ENCODE assay signal across 8 cellular contexts in genomic region chrX:52990011-52990631, GRCh38. TPM values are rescaled to one million over a fixed set of nuclear protein-coding genes. Genes with fewer than 3 reads are reported as not detected.
DNase-seq lines count a peak whose midpoint lies in the region; ATAC-seq and TF ChIP-seq lines count a peak whose summit lies in the region.
"Not testable (repeated sequence)": the region's sequence is repeated elsewhere in the genome, so short reads cannot be mapped to it uniquely, and the experiment has no call there.

No MANE protein-coding gene starts in this region.

- H3K9me3 ChIP-seq in body of pancreas, result not testable (repeated sequence)

- peak; percentile 19 for DNase-seq in AG09319 (ENCODE audit: extremely low read depth, low read depth)
- DNase-seq in NCI-H2227 (lab: John Stamatoyannopoulos, UW; ENCODE audit: unreplicated experiment), result peak; percentile 70
- peak; percentile 1 to 7 (median 3) for DNase-seq in activated CD4-positive, CD25-positive, alpha-beta regulatory T cell (lab: John Stamatoyannopoulos, UW)
- DNase-seq in body of pancreas, result peak; percentile 45 to 69 (median 54)
- peak; percentile 39 for DNase-seq in iPS-NIHi7 (ENCODE audit: extremely low spot score)
- DNase-seq in stimulated activated CD4-positive, alpha-beta T cell treated with anti-CD3 and anti-CD28 coated beads, Interleukin-12 subunit alpha, Interleukin-12 subunit beta, amount 100 ng/mL, for 24 hours (ENCODE audit: low read depth in 2 of 2), result peak; percentile 21 to 52

- intact Hi-C loops in body of pancreas (cut with DNase I), result not testable (repeated sequence)

- not testable (repeated sequence) for H3K27me3 ChIP-seq in body of pancreas

- peaks cover 15% of the 10 kb centered on the region for H3K4me1 ChIP-seq in body of pancreas

- TF ChIP-seq CTCF in AG09319 (IDR thresholded peaks at IDR 0.05; ENCODE audit: low read depth, low read length) (peak; percentile 66), body of pancreas (IDR thresholded peaks at IDR 0.05) (peak; percentile 16 to 48 (median 39))

- not testable (repeated sequence) for H3K36me3 ChIP-seq in body of pancreas (replicated peaks in 1 of 2; ENCODE audit: insufficient read depth in 1 of 2, low read depth in 2 of 2)

- not testable (repeated sequence) for TF ChIP-seq POLR2A in body of pancreas (IDR thresholded peaks at IDR 0.05)

- peak; percentile 93 for ATAC-seq in GM18868 (IDR thresholded peaks at IDR 0.05; ENCODE audit: unreplicated experiment)
- peak; percentile 73 for ATAC-seq in HG03039 (IDR thresholded peaks at IDR 0.05; ENCODE audit: unreplicated experiment)
- ATAC-seq in body of pancreas, result not testable (repeated sequence)

- WGBS in body of pancreas, 2 donors, result 21 to 33% methylated on average over 3 to 7 of the region's 7 CpGs

- H3K4me3 ChIP-seq in body of pancreas, result not testable (repeated sequence)

- H3K27ac ChIP-seq in body of pancreas, result not testable (repeated sequence)

RNA-seq across cellular contexts. Expression of gene FAM156A, which starts 31.8 kb away (rescaled TPM):
- total RNA-seq in body of pancreas, result 10 to 100 TPM; 20.1 to 24.6 TPM

RNA-seq across cellular contexts. Expression of gene GPR173, which starts 58.5 kb away (rescaled TPM):
- total RNA-seq in body of pancreas, result under 1 TPM; 0.26 to 0.66 TPM

Comparison
In these comparisons a context has a peak if more than half of its experiments do, and no peak if none do; other contexts are left out.
1. DNase-seq: peak in every context shown above with its lines; median percentile 70 in NCI-H2227; 54 in body of pancreas; 39 in iPS-NIHi7; 36 in stimulated activated CD4-positive, alpha-beta T cell treated with anti-CD3 and anti-CD28 coated beads, Interleukin-12 subunit alpha, Interleukin-12 subunit beta, amount 100 ng/mL, for 24 hours; 19 in AG09319; 3 in activated CD4-positive, CD25-positive, alpha-beta regulatory T cell.